8 cellular contexts compared by ENCODE assay signal in genomic region chr19:11964496-11964857, GRCh38. TPM values are rescaled to one million over a fixed set of nuclear protein-coding genes. Genes with fewer than 3 reads are reported as not detected.
DNase-seq lines count a peak whose midpoint lies in the region; ATAC-seq, FAIRE-seq and TF ChIP-seq lines count a peak whose summit lies in the region.

No MANE protein-coding gene starts in this region.

- H3K27me3 Mint-ChIP-seq in IgD-negative memory B cell: no peaks in the 10 kb centered on the region
- no peaks in the 10 kb centered on the region for H3K27me3 Mint-ChIP-seq in dendritic cell treated with granulocyte-macrophage colony-stimulating factor and Interleukin-4, amounts not matched to agents 40 ng/mL and 50 ng/mL, for 4 days

- in situ Hi-C loops in KBM-7 (cut with MboI; ENCODE audit: low pct_unique_long_range_greater_than_20kb, low sequenced_read_pairs): no loop called here

- H3K9ac ChIP-seq in mucosa of stomach (ENCODE audit: low read length): peak overlapping the region; percentile 19

- H3K36me3 ChIP-seq in mucosa of stomach (ENCODE audit: control insufficient read depth, insufficient read depth, low read length): no peaks in the 10 kb centered on the region

- peaks cover 22 to 29% (median 26%) of the 10 kb centered on the region in 3 donors for H3K4me1 Mint-ChIP-seq in IgD-negative memory B cell
- peaks cover 36% of the 10 kb centered on the region for H3K4me1 Mint-ChIP-seq in dendritic cell treated with granulocyte-macrophage colony-stimulating factor and Interleukin-4, amounts not matched to agents 40 ng/mL and 50 ng/mL, for 4 days (ENCODE audit: low read depth)

- no peak for FAIRE-seq in D721Med (lab: Jason Lieb, UNC)

- peaks cover 11% of the 10 kb centered on the region for H3K4me1 ChIP-seq in mucosa of stomach (ENCODE audit: control insufficient read depth, insufficient read depth, low read length)

- peak overlapping the region; percentile 64 for H3K4me3 ChIP-seq in mucosa of stomach (ENCODE audit: low read length)

- TF ChIP-seq CTCF in D721Med (IDR thresholded peaks at IDR 0.05; ENCODE audit: insufficient read depth, missing control alignments): peak; percentile 20

- peak overlapping the region; percentile 90 to 99 (median 96) for H3K4me3 Mint-ChIP-seq in IgD-negative memory B cell
- peak overlapping the region; percentile 93 for H3K4me3 Mint-ChIP-seq in dendritic cell treated with granulocyte-macrophage colony-stimulating factor and Interleukin-4, amounts not matched to agents 40 ng/mL and 50 ng/mL, for 4 days

- intact Hi-C loops in dendritic cell treated with granulocyte-macrophage colony-stimulating factor and Interleukin-4, amounts not matched to agents 40 ng/mL and 50 ng/mL, for 4 days (cut with micrococcal nuclease): loop anchor here (1.0 to 5.0 kb wide), 2 partner anchors 93 to 177 kb away; no protein-coding TSS in a partner anchor

- peaks cover 0 to 3% (median 0%) of the 10 kb centered on the region in 3 donors for H3K9me3 Mint-ChIP-seq in IgD-negative memory B cell
- H3K9me3 Mint-ChIP-seq in dendritic cell treated with granulocyte-macrophage colony-stimulating factor and Interleukin-4, amounts not matched to agents 40 ng/mL and 50 ng/mL, for 4 days: no peaks in the 10 kb centered on the region

- H3K27me3 ChIP-seq in mucosa of stomach (ENCODE audit: control insufficient read depth, insufficient read depth, low read length): no peaks in the 10 kb centered on the region

- no peak for ATAC-seq in GM21381 (IDR thresholded peaks at IDR 0.05; ENCODE audit: unreplicated experiment)

- H3K27ac Mint-ChIP-seq in IgD-negative memory B cell: peak overlapping the region; percentile 92 to 98 (median 94)
- H3K27ac Mint-ChIP-seq in dendritic cell treated with granulocyte-macrophage colony-stimulating factor and Interleukin-4, amounts not matched to agents 40 ng/mL and 50 ng/mL, for 4 days: peak overlapping the region; percentile 92

- peaks cover 7% of the 10 kb centered on the region for H3K36me3 Mint-ChIP-seq in IgD-negative memory B cell
- H3K36me3 Mint-ChIP-seq in dendritic cell treated with granulocyte-macrophage colony-stimulating factor and Interleukin-4, amounts not matched to agents 40 ng/mL and 50 ng/mL, for 4 days (ENCODE audit: low read depth): peaks cover 33% of the 10 kb centered on the region

- no peak for DNase-seq in D721Med (ENCODE audit: insufficient read length, low spot score)
- no peak for DNase-seq in NCI-H2171 (lab: John Stamatoyannopoulos, UW)
- no peak for DNase-seq in AML-193 (lab: John Stamatoyannopoulos, UW)
- DNase-seq in KBM-7: no peak

- no peaks in the 10 kb centered on the region for H3K9me3 ChIP-seq in mucosa of stomach (ENCODE audit: control insufficient read depth, low read length)

RNA-seq across cellular contexts. Expression of gene ZNF763, which starts 0.4 kb away (rescaled TPM):
- 2.4 TPM for polyA plus RNA-seq in IgD-negative memory B cell

RNA-seq across cellular contexts. Expression of gene ZNF700, which starts 39.6 kb away (rescaled TPM):
- polyA plus RNA-seq in IgD-negative memory B cell: 3.9 TPM
